ENCODE assay signal across 18 cellular contexts in the genomic region with DNA sequence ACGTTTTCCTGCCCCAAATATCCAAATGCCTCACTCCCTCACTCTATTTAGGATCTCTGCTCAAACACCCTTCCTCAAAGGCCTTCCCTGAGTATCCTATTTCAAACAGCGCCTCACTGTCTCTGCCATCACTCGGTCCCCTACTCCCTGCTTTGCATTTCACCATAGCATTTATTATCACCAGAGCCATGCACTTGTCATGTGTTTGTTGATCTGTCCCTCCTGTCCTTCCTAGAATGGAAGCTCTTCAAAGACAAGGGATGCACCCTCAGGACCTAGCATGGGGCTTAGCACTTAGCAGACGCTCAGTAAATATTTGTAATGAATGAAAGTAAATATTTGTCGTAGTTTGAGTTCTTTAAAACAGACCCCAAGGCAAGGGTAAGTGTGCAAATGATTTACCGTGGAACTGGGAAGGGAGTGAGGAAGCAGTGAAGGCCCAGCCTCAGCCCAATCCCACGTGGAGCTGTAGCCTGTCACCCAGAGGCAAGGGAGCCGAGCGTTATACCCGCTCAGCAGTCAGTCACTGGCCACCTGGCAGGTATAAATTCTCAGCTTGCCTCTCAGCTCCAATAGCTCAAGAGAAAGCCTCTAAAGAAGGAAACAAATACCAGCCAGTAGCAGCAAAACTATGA.
DNase-seq lines count a peak whose midpoint lies in the region; ATAC-seq and TF ChIP-seq lines count a peak whose summit lies in the region.
"Had no signal": no experiment of that assay in that cellular context is flagged by ENCODE, and none has a peak within 500 bp of the region (broad histone marks: within the 10 kb centered on the region; RNA-seq: fewer than 3 reads in every experiment).

No MANE protein-coding gene starts in this region.

- H3K4me1 ChIP-seq in neural progenitor cell: peaks cover 7% of the 10 kb centered on the region
- H3K4me1 ChIP-seq: BE2C, Caco-2, Peyer's patch had no signal

- POLR2A ChIA-PET in activated CD8-positive, alpha-beta T cell treated with anti-CD3 and anti-CD28 coated beads, Interleukin-2, amount 10 ng/mL, durations not matched to agents 7 days and 5 days (lab: Charles Lee): no interaction called here
- POLR2A ChIA-PET in activated CD8-positive, alpha-beta T cell treated with anti-CD3 and anti-CD28 coated beads for 36 hours (lab: Charles Lee): no interaction called here
- POLR2A ChIA-PET in WTC11 (lab: Charles Lee): interaction anchor here (0.5 kb wide), 1 partner anchor 115 kb away, joined by 3 read pairs; no protein-coding TSS in a partner anchor

- no peak overlapping the region for H3K4me3 ChIP-seq in neural progenitor cell
- H3K4me3 ChIP-seq: Peyer's patch had no signal

- H3K4me2 ChIP-seq in neural progenitor cell: no peak overlapping the region

- H3K9me3 ChIP-seq in neural progenitor cell (ENCODE audit: low read depth): no peaks in the 10 kb centered on the region
- H3K9me3 ChIP-seq: BE2C, Caco-2, Peyer's patch had no signal

- H3F3A ChIP-seq in neural progenitor cell (ENCODE audit: low read depth): no peaks in the 10 kb centered on the region

- peaks cover 8% of the 10 kb centered on the region for H3K4me1 Mint-ChIP-seq in activated CD8-positive, alpha-beta T cell treated with anti-CD3 and anti-CD28 coated beads, Interleukin-2, amount 10 ng/mL, durations not matched to agents 7 days and 5 days (ENCODE audit: low read depth)
- H3K4me1 Mint-ChIP-seq in activated CD8-positive, alpha-beta T cell treated with anti-CD3 and anti-CD28 coated beads for 36 hours (ENCODE audit: low read depth): peaks cover 3% of the 10 kb centered on the region
- H3K4me1 Mint-ChIP-seq in WTC11 (peaks cover 15% of the 10 kb centered on the region), neural progenitor cell (peaks cover 4% of the 10 kb centered on the region)
- H3K4me1 Mint-ChIP-seq: CD4-positive, CD25-positive, alpha-beta regulatory T cell had no signal

- peak overlapping the region; percentile 17 for H3K27ac Mint-ChIP-seq in activated CD8-positive, alpha-beta T cell treated with anti-CD3 and anti-CD28 coated beads, Interleukin-2, amount 10 ng/mL, durations not matched to agents 7 days and 5 days
- H3K27ac Mint-ChIP-seq in activated CD8-positive, alpha-beta T cell treated with anti-CD3 and anti-CD28 coated beads for 36 hours: no peak overlapping the region
- H3K27ac Mint-ChIP-seq in WTC11 (no peak overlapping the region), neural progenitor cell (no peak overlapping the region)
- H3K27ac Mint-ChIP-seq: HFFc6 had no signal

- no peak for ATAC-seq in activated CD8-positive, alpha-beta T cell treated with anti-CD3 and anti-CD28 coated beads, Interleukin-2, amount 10 ng/mL, durations not matched to agents 7 days and 5 days
- ATAC-seq in activated CD8-positive, alpha-beta T cell treated with anti-CD3 and anti-CD28 coated beads for 36 hours: no peak
- ATAC-seq in WTC11 (peak; percentile 31), HG02840 (IDR thresholded peaks at IDR 0.05; ENCODE audit: low FRiP score, unreplicated experiment) (no peak), GM21367 (IDR thresholded peaks at IDR 0.05; ENCODE audit: unreplicated experiment) (no peak)

- no peaks in the 10 kb centered on the region for H3K79me2 ChIP-seq in neural progenitor cell (ENCODE audit: low read depth)

- DNase-seq in activated CD8-positive, alpha-beta T cell treated with anti-CD3 and anti-CD28 coated beads, Interleukin-2, amount 10 ng/mL, durations not matched to agents 7 days and 5 days: no peak
- no peak for DNase-seq in activated CD8-positive, alpha-beta T cell treated with anti-CD3 and anti-CD28 coated beads for 36 hours
- DNase-seq in NCI-H510A treated with DMSO at 0.1 percent for 48 hours (lab: John Stamatoyannopoulos, UW) (peak; percentile 37), WTC11 (ENCODE audit: low spot score) (no peak), neural progenitor cell (ENCODE audit: low spot score) (no peak), AG20443 (ENCODE audit: low spot score) (no peak)
- DNase-seq: BE2C; CD4-positive, CD25-positive, alpha-beta regulatory T cell; DMS153; HFFc6; KG1; NCI-H187 treated with DMSO at 0.1 percent for 48 hours; NCI-H2171 treated with DMSO at 0.1 percent for 48 hours; NK-92 treated with Interleukin-12 subunit alpha and Interleukin-12 subunit beta, amount 100 ng/mL, for 24 hours; Peyer's patch had no signal

- intact Hi-C loops in activated CD8-positive, alpha-beta T cell treated with anti-CD3 and anti-CD28 coated beads for 36 hours (cut with micrococcal nuclease): no loop called here

- no peaks in the 10 kb centered on the region for H3K36me3 Mint-ChIP-seq in activated CD8-positive, alpha-beta T cell treated with anti-CD3 and anti-CD28 coated beads, Interleukin-2, amount 10 ng/mL, durations not matched to agents 7 days and 5 days (ENCODE audit: low read depth)
- no peaks in the 10 kb centered on the region for H3K36me3 Mint-ChIP-seq in activated CD8-positive, alpha-beta T cell treated with anti-CD3 and anti-CD28 coated beads for 36 hours (ENCODE audit: low read depth)
- H3K36me3 Mint-ChIP-seq in WTC11 (no peaks in the 10 kb centered on the region), neural progenitor cell (no peaks in the 10 kb centered on the region)
- H3K36me3 Mint-ChIP-seq: CD4-positive, CD25-positive, alpha-beta regulatory T cell had no signal

- CTCF ChIA-PET in activated CD8-positive, alpha-beta T cell treated with anti-CD3 and anti-CD28 coated beads, Interleukin-2, amount 10 ng/mL, durations not matched to agents 7 days and 5 days (lab: Charles Lee): interaction anchor here (1.4 kb wide), 1 partner anchor 16 kb away, joined by 3 read pairs; no protein-coding TSS in a partner anchor
- CTCF ChIA-PET in activated CD8-positive, alpha-beta T cell treated with anti-CD3 and anti-CD28 coated beads for 36 hours (lab: Charles Lee): no interaction called here
- CTCF ChIA-PET in WTC11 (lab: Charles Lee): interaction anchor here (1.9 kb wide), 1 partner anchor 440 kb away, joined by 7 read pairs; no protein-coding TSS in a partner anchor

- H4K20me1 ChIP-seq in neural progenitor cell (ENCODE audit: low read depth): no peaks in the 10 kb centered on the region

- no peak overlapping the region for H3K9ac ChIP-seq in neural progenitor cell

- no peak overlapping the region for H3K27ac ChIP-seq in neural progenitor cell
- H3K27ac ChIP-seq: Peyer's patch had no signal

- peaks cover 35% of the 10 kb centered on the region for H3K27me3 Mint-ChIP-seq in activated CD8-positive, alpha-beta T cell treated with anti-CD3 and anti-CD28 coated beads, Interleukin-2, amount 10 ng/mL, durations not matched to agents 7 days and 5 days (ENCODE audit: low read depth)
- H3K27me3 Mint-ChIP-seq in activated CD8-positive, alpha-beta T cell treated with anti-CD3 and anti-CD28 coated beads for 36 hours: peaks cover 21% of the 10 kb centered on the region
- H3K27me3 Mint-ChIP-seq in WTC11 (ENCODE audit: low read depth): no peaks in the 10 kb centered on the region
- H3K27me3 Mint-ChIP-seq in neural progenitor cell (ENCODE audit: insufficient read depth, low read depth): peaks cover 2% of the 10 kb centered on the region

- peak overlapping the region; percentile 68 for H2AFZ ChIP-seq in neural progenitor cell (replicated peaks)

- H3K9me3 Mint-ChIP-seq in activated CD8-positive, alpha-beta T cell treated with anti-CD3 and anti-CD28 coated beads, Interleukin-2, amount 10 ng/mL, durations not matched to agents 7 days and 5 days (ENCODE audit: insufficient read depth): no peaks in the 10 kb centered on the region
- no peaks in the 10 kb centered on the region for H3K9me3 Mint-ChIP-seq in activated CD8-positive, alpha-beta T cell treated with anti-CD3 and anti-CD28 coated beads for 36 hours
- no peaks in the 10 kb centered on the region for H3K9me3 Mint-ChIP-seq in WTC11
- H3K9me3 Mint-ChIP-seq in neural progenitor cell: no peaks in the 10 kb centered on the region
- H3K9me3 Mint-ChIP-seq: HFFc6 had no signal

- no peaks in the 10 kb centered on the region for H3K36me3 ChIP-seq in neural progenitor cell
- H3K36me3 ChIP-seq: BE2C, Peyer's patch had no signal

- TF ChIP-seq CTCF in activated CD8-positive, alpha-beta T cell treated with anti-CD3 and anti-CD28 coated beads for 36 hours (IDR thresholded peaks at IDR 0.05): no peak
- TF ChIP-seq CTCF in WTC11 (IDR thresholded peaks at IDR 0.05): no peak
- no peak for TF ChIP-seq CTCF in neural progenitor cell (IDR thresholded peaks at IDR 0.05)

- H3K4me3 Mint-ChIP-seq in activated CD8-positive, alpha-beta T cell treated with anti-CD3 and anti-CD28 coated beads, Interleukin-2, amount 10 ng/mL, durations not matched to agents 7 days and 5 days: no peak overlapping the region
- H3K4me3 Mint-ChIP-seq in activated CD8-positive, alpha-beta T cell treated with anti-CD3 and anti-CD28 coated beads for 36 hours: no peak overlapping the region
- H3K4me3 Mint-ChIP-seq in WTC11 (no peak overlapping the region), neural progenitor cell (no peak overlapping the region)
- H3K4me3 Mint-ChIP-seq: CD4-positive, CD25-positive, alpha-beta regulatory T cell; HFFc6 had no signal

- no peaks in the 10 kb centered on the region for H3K27me3 ChIP-seq in neural progenitor cell
- H3K27me3 ChIP-seq: BE2C, Peyer's patch had no signal

TF ChIP-seq in WTC11, 78 proteins besides CTCF, POLR2A, EP300 and RAD21 (continues in another document):
- TF ChIP-seq ZBTB21 (CRISPR knock-in tag; IDR thresholded peaks at IDR 0.05; ENCODE audit: borderline replicate concordance) (no peak), NFYB (CRISPR knock-in tag; conservative IDR thresholded peaks at IDR 0.05; ENCODE audit: low read depth) (no peak), TP53 (CRISPR knock-in tag; IDR thresholded peaks at IDR 0.05) (no peak), SP1 (CRISPR knock-in tag; conservative IDR thresholded peaks at IDR 0.05) (no peak), ZNF416 (CRISPR knock-in tag; IDR thresholded peaks at IDR 0.05) (no peak)
- TF ChIP-seq, protein P1, sequence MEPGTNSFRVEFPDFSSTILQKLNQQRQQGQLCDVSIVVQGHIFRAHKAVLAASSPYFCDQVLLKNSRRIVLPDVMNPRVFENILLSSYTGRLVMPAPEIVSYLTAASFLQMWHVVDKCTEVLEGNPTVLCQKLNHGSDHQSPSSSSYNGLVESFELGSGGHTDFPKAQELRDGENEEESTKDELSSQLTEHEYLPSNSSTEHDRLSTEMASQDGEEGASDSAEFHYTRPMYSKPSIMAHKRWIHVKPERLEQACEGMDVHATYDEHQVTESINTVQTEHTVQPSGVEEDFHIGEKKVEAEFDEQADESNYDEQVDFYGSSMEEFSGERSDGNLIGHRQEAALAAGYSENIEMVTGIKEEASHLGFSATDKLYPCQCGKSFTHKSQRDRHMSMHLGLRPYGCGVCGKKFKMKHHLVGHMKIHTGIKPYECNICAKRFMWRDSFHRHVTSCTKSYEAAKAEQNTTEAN (CRISPR knock-in tag; IDR thresholded peaks at IDR 0.05): no peak
- TF ChIP-seq, protein P2, sequence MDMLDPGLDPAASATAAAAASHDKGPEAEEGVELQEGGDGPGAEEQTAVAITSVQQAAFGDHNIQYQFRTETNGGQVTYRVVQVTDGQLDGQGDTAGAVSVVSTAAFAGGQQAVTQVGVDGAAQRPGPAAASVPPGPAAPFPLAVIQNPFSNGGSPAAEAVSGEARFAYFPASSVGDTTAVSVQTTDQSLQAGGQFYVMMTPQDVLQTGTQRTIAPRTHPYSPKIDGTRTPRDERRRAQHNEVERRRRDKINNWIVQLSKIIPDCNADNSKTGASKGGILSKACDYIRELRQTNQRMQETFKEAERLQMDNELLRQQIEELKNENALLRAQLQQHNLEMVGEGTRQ (CRISPR knock-in tag; IDR thresholded peaks at IDR 0.05): no peak
